9 cellular contexts compared by ENCODE assay signal in genomic region chr6:47308223-47308567, GRCh38. TPM values are rescaled to one million over a fixed set of nuclear protein-coding genes. Genes with fewer than 3 reads are reported as not detected.
A peak's percentile ranks its signal among the peaks of the same experiment; 100 is the strongest.
DNase-seq lines count a peak whose midpoint lies in the region; ATAC-seq lines count a peak whose summit lies in the region.
"Had no signal": no experiment of that assay in that cellular context is flagged by ENCODE, and none has a peak within 500 bp of the region (broad histone marks: within the 10 kb centered on the region; RNA-seq: fewer than 3 reads in every experiment).

No MANE protein-coding gene starts in this region.

- H3K4me3 ChIP-seq in GM08714 (ENCODE audit: low read length) (peak overlapping the region; percentile 63), trophoblast cell (ENCODE audit: low read depth, low read length) (peak overlapping the region; percentile 99)

- H4K91ac ChIP-seq in trophoblast cell (ENCODE audit: low read depth, low read length): peak overlapping the region; percentile 86

- H3K18ac ChIP-seq in trophoblast cell (ENCODE audit: low read length): peak overlapping the region; percentile 91

- H3K79me1 ChIP-seq in trophoblast cell (ENCODE audit: low read length): peaks cover 18% of the 10 kb centered on the region

- no peak overlapping the region for H4K8ac ChIP-seq in trophoblast cell (ENCODE audit: low read depth, low read length)

- peak overlapping the region; percentile 93 for H3K14ac ChIP-seq in trophoblast cell (ENCODE audit: low read length)

- peak overlapping the region; percentile 67 for H2BK120ac ChIP-seq in trophoblast cell (ENCODE audit: insufficient read depth, low read length, poor library complexity)

- peaks cover 47% of the 10 kb centered on the region for H3K79me2 ChIP-seq in trophoblast cell (ENCODE audit: control insufficient read depth, insufficient read depth, low read length, poor library complexity)

- H3K4ac ChIP-seq in trophoblast cell (ENCODE audit: low read depth, low read length): peak overlapping the region; percentile 94

- ATAC-seq in GM19455 (IDR thresholded peaks at IDR 0.05; ENCODE audit: unreplicated experiment): no peak
- no peak for ATAC-seq in GM21390 (IDR thresholded peaks at IDR 0.05; ENCODE audit: unreplicated experiment)
- ATAC-seq: activated CD4-positive, CD25-positive, alpha-beta regulatory T cell treated with anti-CD3 and anti-CD28 coated beads, Interleukin-2, amount 50 U/mL, for 24 hours had no signal

- H3K23ac ChIP-seq in trophoblast cell (ENCODE audit: low read length): no peak overlapping the region

- peak overlapping the region; percentile 88 for H2BK5ac ChIP-seq in trophoblast cell (ENCODE audit: low read depth, low read length, poor library complexity)

- no peak overlapping the region for H2AFZ ChIP-seq in trophoblast cell (ENCODE audit: insufficient read depth, low read length, poor library complexity)

- DNase-seq in RPMI8226 (peak; percentile 10), fibroblast of gingiva (ENCODE audit: low read depth) (peak; percentile 8), trophoblast cell (no peak), HuH-7 (ENCODE audit: low spot score) (no peak), dedifferentiated amniotic fluid mesenchymal stem cell (ENCODE audit: extremely low spot score) (no peak)

- peak overlapping the region; percentile 17 for H2BK12ac ChIP-seq in trophoblast cell (ENCODE audit: low read length)

- peak overlapping the region; percentile 99 for H3K9ac ChIP-seq in trophoblast cell (ENCODE audit: low read length)

- H3K4me2 ChIP-seq in trophoblast cell (ENCODE audit: low read length): peak overlapping the region; percentile 49

- peaks cover 17 to 19% of the 10 kb centered on the region in 2 experiments for H3K4me1 ChIP-seq in trophoblast cell (ENCODE audit: control insufficient read depth in 1 of 2, insufficient read depth in 2 of 2, low read length in 2 of 2)

- H3K9me3 ChIP-seq in trophoblast cell (ENCODE audit: insufficient read depth, low read depth, low read length): no peaks in the 10 kb centered on the region

- no CpG with 5 or more reads among the region's 3 CpGs for WGBS in trophoblast cell (ENCODE audit: extremely low coverage, insufficient coverage, insufficient read length)

- H3K27ac ChIP-seq in trophoblast cell (ENCODE audit: low read depth, low read length): peak overlapping the region; percentile 22

- H2AK5ac ChIP-seq in trophoblast cell (ENCODE audit: low read length): peak overlapping the region; percentile 39

- H4K12ac ChIP-seq in trophoblast cell (ENCODE audit: low read depth, low read length): no peak overlapping the region

- no peaks in the 10 kb centered on the region for H3K27me3 ChIP-seq in trophoblast cell (ENCODE audit: insufficient read depth, low read length)

- peaks cover 4 to 14% of the 10 kb centered on the region in 2 experiments for H3K36me3 ChIP-seq in trophoblast cell (ENCODE audit: control insufficient read depth in 1 of 2, insufficient read depth in 2 of 2, low read length in 2 of 2)

RNA-seq across cellular contexts. Expression of gene TNFRSF21, which starts 1.5 kb away (rescaled TPM):
- 243 and 254 TPM in 2 replicates for polyA plus RNA-seq in trophoblast cell (2013)

Comparison
In these comparisons a context has a peak if more than half of its experiments do, and no peak if none do; other contexts are left out.
1. DNase-seq: peak in RPMI8226 (single experiment) and fibroblast of gingiva (single experiment); none in trophoblast cell (0 of 2), HuH-7 (single experiment) and dedifferentiated amniotic fluid mesenchymal stem cell (single experiment).